38 cellular contexts compared by ENCODE assay signal in genomic region chr16:71969353-71969752, GRCh38. TPM values are rescaled to one million over a fixed set of nuclear protein-coding genes. Genes with fewer than 3 reads are reported as not detected.
"Had no signal": no experiment of that assay in that cellular context is flagged by ENCODE, and none has a peak within 500 bp of the region (broad histone marks: within the 10 kb centered on the region; RNA-seq: fewer than 3 reads in every experiment).

No MANE protein-coding gene starts in this region.

- H3K4me3 ChIP-seq: MG63 had no signal

- H3K9me3 ChIP-seq: MG63 had no signal

- H3K36me3 ChIP-seq: MG63 had no signal

- H3K27me3 ChIP-seq: MG63 had no signal

- DNase-seq: Karpas-422, Kasumi-1, MG63, MM.1S, MV-4-11, NCI-H1048, NCI-H1092, NCI-H1092 treated with DMSO at 0.1 percent for 48 hours, NCI-H1105, NCI-H1105 treated with DMSO at 0.1 percent for 48 hours, NCI-H1417, NCI-H1417 treated with DMSO at 0.1 percent for 48 hours, NCI-H1436, NCI-H1436 treated with DMSO at 0.1 percent for 48 hours, NCI-H146, NCI-H1694, NCI-H1694 treated with DMSO at 0.1 percent for 48 hours, NCI-H187, NCI-H187 treated with DMSO at 0.1 percent for 48 hours, NCI-H1930, NCI-H2029, NCI-H2029 treated with DMSO at 0.1 percent for 48 hours, NCI-H2081, NCI-H2081 treated with DMSO at 0.1 percent for 48 hours, NCI-H2107, NCI-H2171, NCI-H2171 treated with DMSO at 0.1 percent for 48 hours, NCI-H2227 treated with DMSO at 0.1 percent for 48 hours, NCI-H226, NCI-H345, NCI-H446, NCI-H446 treated with DMSO at 0.1 percent for 48 hours, NCI-H510A, NCI-H510A treated with DMSO at 0.1 percent for 48 hours had no signal

RNA-seq across cellular contexts. Expression of gene PKD1L3, which starts 30.8 kb away (rescaled TPM):
- total RNA-seq: LHCN-M2, M059J, MCF 10A, NCI-H460 had no signal
